In genomic region chr19:39481229-39481545, GRCh38 we compare ENCODE assay signal across 8 cellular contexts. TPM values are rescaled to one million over a fixed set of nuclear protein-coding genes. Genes with fewer than 3 reads are reported as not detected.
A peak's percentile ranks its signal among the peaks of the same experiment; 100 is the strongest.
DNase-seq lines count a peak whose midpoint lies in the region; ATAC-seq and TF ChIP-seq lines count a peak whose summit lies in the region.

No MANE protein-coding gene starts in this region.

- TF ChIP-seq EP300 in esophagus muscularis mucosa (IDR thresholded peaks at IDR 0.05) (no peak), sigmoid colon (IDR thresholded peaks at IDR 0.05) (no peak)

- H3K4me1 ChIP-seq in esophagus muscularis mucosa: peaks cover 15 to 32% (median 18%) of the 10 kb centered on the region in 4 donors
- peaks cover 0 to 21% (median 19%) of the 10 kb centered on the region in 4 donors for H3K4me1 ChIP-seq in sigmoid colon

- H3K36me3 ChIP-seq in esophagus muscularis mucosa (peaks cover 18 to 47% (median 35%) of the 10 kb centered on the region in 4 donors), sigmoid colon (peaks cover 0 to 35% (median 21%) of the 10 kb centered on the region in 4 donors)

- H3K9me3 ChIP-seq in esophagus muscularis mucosa (no peaks in the 10 kb centered on the region), sigmoid colon (no peaks in the 10 kb centered on the region)

- ATAC-seq in GM18870 (IDR thresholded peaks at IDR 0.05; ENCODE audit: unreplicated experiment) (peak; percentile 7), GM19328 (IDR thresholded peaks at IDR 0.05; ENCODE audit: unreplicated experiment) (no peak)

- H3K4me3 ChIP-seq in esophagus muscularis mucosa (peak overlapping the region; percentile 66 to 97 (median 82)), sigmoid colon (peak overlapping the region; percentile 81 to 96 (median 93))

- peak overlapping the region; percentile 75 to 87 (median 81) for H3K27ac ChIP-seq in esophagus muscularis mucosa (replicated peaks in 1 of 4)
- peak overlapping the region; percentile 81 to 86 (median 84) for H3K27ac ChIP-seq in sigmoid colon

- DNase-seq in RKO (ENCODE audit: low spot score): peak; percentile 27
- DNase-seq in esophagus muscularis mucosa (ENCODE audit: extremely low spot score): no peak
- no peak for DNase-seq in sigmoid colon
- no peak for DNase-seq in SW480 (ENCODE audit: low spot score)
- no peak for DNase-seq in HT-29 (ENCODE audit: low spot score)
- no peak for DNase-seq in COR-L47 (lab: John Stamatoyannopoulos, UW)

- no peak for TF ChIP-seq CTCF in esophagus muscularis mucosa (IDR thresholded peaks at IDR 0.05)
- no peak for TF ChIP-seq CTCF in sigmoid colon (IDR thresholded peaks at IDR 0.05)

- intact Hi-C loops in esophagus muscularis mucosa (cut with DNase I) (no loop called here), sigmoid colon (cut with DNase I) (loop anchor here (2.0 to 5.0 kb wide), 3 partner anchors 36 to 89 kb away; partner anchors contain the start of genes EID2B, MED29, PAF1 and SUPT5H)

- H3K27me3 ChIP-seq in esophagus muscularis mucosa: no peaks in the 10 kb centered on the region
- H3K27me3 ChIP-seq in sigmoid colon: no peaks in the 10 kb centered on the region

- TF ChIP-seq POLR2A in esophagus muscularis mucosa (IDR thresholded peaks at IDR 0.05; ENCODE audit: low read depth) (no peak), sigmoid colon (IDR thresholded peaks at IDR 0.05) (no peak)

- 0% methylated on average over 10 of the region's 12 CpGs for WGBS in esophagus muscularis mucosa
- 0 to 1% methylated on average over 12 of the region's 12 CpGs for WGBS in sigmoid colon, 2 donors

RNA-seq across cellular contexts. Expression of gene TIMM50, which starts 0.5 kb away (rescaled TPM):
- 10 to 100 TPM; 36.1 to 58.0 (median 51.3) TPM for total RNA-seq in esophagus muscularis mucosa
- total RNA-seq in sigmoid colon: 10 to 100 TPM; 42.1 to 54.4 (median 46.8) TPM
- 10 to 100 TPM; 26.4 to 54.9 (median 37.9) TPM for polyA plus RNA-seq in sigmoid colon
- 261 and 295 TPM in 2 replicates for total RNA-seq in HT-29 (2014; rRNA removed; shearing (Covaris generic))

RNA-seq across cellular contexts. Expression of gene DLL3, which starts 17.6 kb away (rescaled TPM):
- total RNA-seq in esophagus muscularis mucosa: not detected
- total RNA-seq in sigmoid colon: under 1 TPM in 1 of 4 donors, not detected in 3; 0.36 TPM
- polyA plus RNA-seq in sigmoid colon: under 1 TPM in 1 of 3 donors, not detected in 2; 0.17 TPM
- total RNA-seq in HT-29 (2014; rRNA removed; shearing (Covaris generic)): 0.15 TPM in 1 of 2 replicates, not detected in the other

RNA-seq across cellular contexts. Expression of gene SELENOV, which starts 33.8 kb away (rescaled TPM):
- total RNA-seq in esophagus muscularis mucosa (not detected), sigmoid colon (not detected)
- polyA plus RNA-seq in sigmoid colon: not detected
- not detected in 2 replicates for total RNA-seq in HT-29 (2014; rRNA removed; shearing (Covaris generic))

RNA-seq across cellular contexts. Expression of gene SUPT5H, which starts 35.8 kb away (rescaled TPM):
- 100 to 1,000 TPM in 1 of 4 donors, 10 to 100 TPM in 3; 87.6 to 101 (median 91.5) TPM for total RNA-seq in esophagus muscularis mucosa
- 100 to 1,000 TPM in 2 of 4 donors, 10 to 100 TPM in 2; 72.1 to 104 (median 89.1) TPM for total RNA-seq in sigmoid colon
- 100 to 1,000 TPM in 1 of 3 donors, 10 to 100 TPM in 2; 52.3 to 112 (median 67.5) TPM for polyA plus RNA-seq in sigmoid colon
- total RNA-seq in HT-29 (2014; rRNA removed; shearing (Covaris generic)): 128 and 151 TPM in 2 replicates

RNA-seq across cellular contexts. Expression of gene RPS16, which starts 45.4 kb away (rescaled TPM):
- 1,000 to 10,000 TPM; 1,316 to 2,441 (median 1,971) TPM for total RNA-seq in esophagus muscularis mucosa
- total RNA-seq in sigmoid colon: 1,000 to 10,000 TPM; 1,648 to 4,043 (median 3,423) TPM
- 1,000 to 10,000 TPM; 2,119 to 4,564 (median 2,918) TPM for polyA plus RNA-seq in sigmoid colon
- total RNA-seq in HT-29 (2014; rRNA removed; shearing (Covaris generic)): 798 and 1,020 TPM in 2 replicates
